1 cellular context compared by ENCODE assay signal in genomic region chr22:19604711-19605268, GRCh38.
TF ChIP-seq lines count a peak whose summit lies in the region.

No MANE protein-coding gene starts in this region.

TF ChIP-seq in K562, 482 proteins besides CTCF, POLR2A, EP300 and RAD21 (continued from another document and continues in another):
- TF ChIP-seq ZNF318 (IDR thresholded peaks at IDR 0.05; ENCODE audit: borderline replicate concordance in 1 of 2, low read depth in 1 of 2) (0 out of 4 replicates have a peak, but pooled peaks of 1 of the 2 experiments have one; percentile 61), E2F4 (CRISPR knock-in tag; IDR thresholded peaks at IDR 0.05; ENCODE audit: low read depth) (peak; percentile 44; the same call in 1 of the 2 replicates), MCM5 (IDR thresholded peaks at IDR 0.05; ENCODE audit: low read depth) (no peak), TFE3 (CRISPR knock-in tag; IDR thresholded peaks at IDR 0.05) (no peak), CREB1 (IDR thresholded peaks at IDR 0.05) (peak; percentile 49; the same call in 1 of the 2 replicates), CREB1 (CRISPR knock-in tag; IDR thresholded peaks at IDR 0.05) (peak; percentile 84), SIN3A (IDR thresholded peaks at IDR 0.05; ENCODE audit: borderline replicate concordance in 2 of 2, control insufficient read depth in 1 of 2, low read depth in 2 of 2, low read length in 2 of 2) (0 out of 4 replicates have a peak, but pooled peaks of 1 of the 2 experiments have one; percentile 46), DACH1 (IDR thresholded peaks at IDR 0.05; ENCODE audit: partially characterized antibody) (peak; percentile 16), CEBPG (CRISPR knock-in tag; IDR thresholded peaks at IDR 0.05) (peak; percentile 59), CEBPG (tag; conservative IDR thresholded peaks at IDR 0.05 in 1 of 2, IDR thresholded peaks at IDR 0.05 in 1 of 2) (peak in 1 of 2 experiments; percentile 33; a peak in 1 of 4 replicates), CBFA2T3 (IDR thresholded peaks at IDR 0.05) (peak; percentile 56; the same call in 1 of the 2 replicates), BHLHE40 (IDR thresholded peaks at IDR 0.05; ENCODE audit: low read length) (peak; percentile 97), SRSF7 (optimal IDR thresholded peaks at IDR 0.05; ENCODE audit: low read depth, low read length) (no peak), MEIS2 (IDR thresholded peaks at IDR 0.05; ENCODE audit: partially characterized antibody) (peak; percentile 85), TBL1XR1 (IDR thresholded peaks at IDR 0.05; ENCODE audit: low read length in 2 of 2) (0 out of 4 replicates have a peak, but pooled peaks of 1 of the 2 experiments have one; percentile 54), HLTF (IDR thresholded peaks at IDR 0.05) (no peak), FOXA3 (CRISPR knock-in tag; conservative IDR thresholded peaks at IDR 0.05 in 1 of 2, IDR thresholded peaks at IDR 0.05 in 1 of 2) (peak in 1 of 2 experiments; percentile 60; a peak in 2 of 4 replicates), ZKSCAN8 (CRISPR knock-in tag; IDR thresholded peaks at IDR 0.05) (no peak), NEUROD1 (IDR thresholded peaks at IDR 0.05; ENCODE audit: borderline replicate concordance, low read depth, low read length, partially characterized antibody) (peak; percentile 45), POU5F1 (IDR thresholded peaks at IDR 0.05; ENCODE audit: borderline replicate concordance, low read depth, low read length, partially characterized antibody) (no peak), ZNF511 (CRISPR knock-in tag; IDR thresholded peaks at IDR 0.05) (peak; percentile 23; the same call in 1 of the 2 replicates), GATAD2A (IDR thresholded peaks at IDR 0.05) (no peak), ZNF282 (CRISPR knock-in tag; IDR thresholded peaks at IDR 0.05) (no peak), MED1 (CRISPR knock-in tag; IDR thresholded peaks at IDR 0.05; ENCODE audit: borderline replicate concordance) (no peak), XRCC4 (IDR thresholded peaks at IDR 0.05; ENCODE audit: extremely low read depth, insufficient read depth, insufficient read length) (no peak), ATF2 (CRISPR knock-in tag; IDR thresholded peaks at IDR 0.05) (peak; percentile 22; the same call in 1 of the 2 replicates), FOXO4 (CRISPR knock-in tag; IDR thresholded peaks at IDR 0.05) (no peak), NFIC (IDR thresholded peaks at IDR 0.05) (peak; percentile 59), L3MBTL2 (IDR thresholded peaks at IDR 0.05) (peak; percentile 45; the same call in 1 of the 2 replicates), FOXK2 (conservative IDR thresholded peaks at IDR 0.05 in 1 of 2, IDR thresholded peaks at IDR 0.05 in 1 of 2; ENCODE audit: low read depth in 2 of 2) (0 out of 4 replicates have a peak, but pooled peaks of 1 of the 2 experiments have one; percentile 13), PCBP2 (IDR thresholded peaks at IDR 0.05; ENCODE audit: low read depth, low read length, poor library complexity, severe bottlenecking) (no peak), ZFPM2 (CRISPR knock-in tag; IDR thresholded peaks at IDR 0.05) (no peak), ZNF175 (CRISPR knock-in tag; IDR thresholded peaks at IDR 0.05; ENCODE audit: low read depth) (0 out of 2 replicates have a peak, but pooled peaks have one; percentile 68), WHSC1 (IDR thresholded peaks at IDR 0.05; ENCODE audit: low read length) (no peak), MTA1 (IDR thresholded peaks at IDR 0.05; ENCODE audit: borderline replicate concordance) (peak; percentile 33; the same call in 1 of the 2 replicates), CBFA2T2 (conservative IDR thresholded peaks at IDR 0.05) (peak; percentile 27; the same call in 1 of the 2 replicates), ATF1 (CRISPR knock-in tag; IDR thresholded peaks at IDR 0.05) (no peak), ATF1 (tag; IDR thresholded peaks at IDR 0.05) (peak; percentile 82), POLR2G (IDR thresholded peaks at IDR 0.05; ENCODE audit: low read depth, low read length) (no peak)
- TF ChIP-seq, protein P1, sequence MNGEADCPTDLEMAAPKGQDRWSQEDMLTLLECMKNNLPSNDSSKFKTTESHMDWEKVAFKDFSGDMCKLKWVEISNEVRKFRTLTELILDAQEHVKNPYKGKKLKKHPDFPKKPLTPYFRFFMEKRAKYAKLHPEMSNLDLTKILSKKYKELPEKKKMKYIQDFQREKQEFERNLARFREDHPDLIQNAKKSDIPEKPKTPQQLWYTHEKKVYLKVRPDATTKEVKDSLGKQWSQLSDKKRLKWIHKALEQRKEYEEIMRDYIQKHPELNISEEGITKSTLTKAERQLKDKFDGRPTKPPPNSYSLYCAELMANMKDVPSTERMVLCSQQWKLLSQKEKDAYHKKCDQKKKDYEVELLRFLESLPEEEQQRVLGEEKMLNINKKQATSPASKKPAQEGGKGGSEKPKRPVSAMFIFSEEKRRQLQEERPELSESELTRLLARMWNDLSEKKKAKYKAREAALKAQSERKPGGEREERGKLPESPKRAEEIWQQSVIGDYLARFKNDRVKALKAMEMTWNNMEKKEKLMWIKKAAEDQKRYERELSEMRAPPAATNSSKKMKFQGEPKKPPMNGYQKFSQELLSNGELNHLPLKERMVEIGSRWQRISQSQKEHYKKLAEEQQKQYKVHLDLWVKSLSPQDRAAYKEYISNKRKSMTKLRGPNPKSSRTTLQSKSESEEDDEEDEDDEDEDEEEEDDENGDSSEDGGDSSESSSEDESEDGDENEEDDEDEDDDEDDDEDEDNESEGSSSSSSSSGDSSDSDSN (IDR thresholded peaks at IDR 0.05; ENCODE audit: borderline replicate concordance in 1 of 2, low read depth in 2 of 2, low read length in 2 of 2) = 0 out of 4 replicates have a peak, but pooled peaks of 1 of the 2 experiments have one; percentile 37
- TF ChIP-seq, protein P2, sequence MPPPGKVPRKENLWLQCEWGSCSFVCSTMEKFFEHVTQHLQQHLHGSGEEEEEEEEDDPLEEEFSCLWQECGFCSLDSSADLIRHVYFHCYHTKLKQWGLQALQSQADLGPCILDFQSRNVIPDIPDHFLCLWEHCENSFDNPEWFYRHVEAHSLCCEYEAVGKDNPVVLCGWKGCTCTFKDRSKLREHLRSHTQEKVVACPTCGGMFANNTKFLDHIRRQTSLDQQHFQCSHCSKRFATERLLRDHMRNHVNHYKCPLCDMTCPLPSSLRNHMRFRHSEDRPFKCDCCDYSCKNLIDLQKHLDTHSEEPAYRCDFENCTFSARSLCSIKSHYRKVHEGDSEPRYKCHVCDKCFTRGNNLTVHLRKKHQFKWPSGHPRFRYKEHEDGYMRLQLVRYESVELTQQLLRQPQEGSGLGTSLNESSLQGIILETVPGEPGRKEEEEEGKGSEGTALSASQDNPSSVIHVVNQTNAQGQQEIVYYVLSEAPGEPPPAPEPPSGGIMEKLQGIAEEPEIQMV (tag; conservative IDR thresholded peaks at IDR 0.05; ENCODE audit: low read depth) = no peak
- TF ChIP-seq, protein P3, sequence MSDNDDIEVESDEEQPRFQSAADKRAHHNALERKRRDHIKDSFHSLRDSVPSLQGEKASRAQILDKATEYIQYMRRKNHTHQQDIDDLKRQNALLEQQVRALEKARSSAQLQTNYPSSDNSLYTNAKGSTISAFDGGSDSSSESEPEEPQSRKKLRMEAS (CRISPR knock-in tag; IDR thresholded peaks at IDR 0.05) = peak; percentile 53
